ENCODE assay signal across 11 cellular contexts in the genomic region with DNA sequence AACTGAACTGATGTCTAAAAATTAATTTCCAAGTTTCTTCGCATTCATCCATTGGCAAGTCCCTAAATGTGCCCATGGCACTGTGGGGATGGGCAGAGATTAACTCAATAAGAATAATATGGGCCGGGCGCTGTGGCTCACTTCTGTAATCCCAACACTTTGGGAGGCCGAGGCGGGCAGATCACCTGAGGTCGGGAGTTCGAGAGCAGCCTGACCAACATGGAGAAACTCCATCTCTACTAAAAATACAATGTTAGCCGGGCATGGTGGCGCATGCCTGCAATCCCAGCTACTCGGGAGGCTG. TPM values are rescaled to one million over a fixed set of nuclear protein-coding genes. Genes with fewer than 3 reads are reported as not detected.
DNase-seq lines count a peak whose midpoint lies in the region; ATAC-seq and TF ChIP-seq lines count a peak whose summit lies in the region.
"Not testable (repeated sequence)": the region's sequence is repeated elsewhere in the genome, so short reads cannot be mapped to it uniquely, and the experiment has no call there.
"Had no signal": no experiment of that assay in that cellular context is flagged by ENCODE, and none has a peak within 500 bp of the region (broad histone marks: within the 10 kb centered on the region; RNA-seq: fewer than 3 reads in every experiment).

No MANE protein-coding gene starts in this region.

- H3K79me2 ChIP-seq in OCI-LY3 (ENCODE audit: low read length) (peaks cover 36% of the 10 kb centered on the region), mammary epithelial cell (ENCODE audit: insufficient read depth, low read length) (peaks cover 65% of the 10 kb centered on the region)

- H2AFZ ChIP-seq in OCI-LY3 (ENCODE audit: low read depth, low read length) = not testable (repeated sequence)
- peak overlapping the region; percentile 77 for H2AFZ ChIP-seq in mammary epithelial cell (ENCODE audit: low read depth, low read length)

- not testable (repeated sequence) for BruUV-seq in mammary epithelial cell (replicated peaks; lab: Mats Ljungman, UMichigan)

- H3K4me1 ChIP-seq in ES-I3 (ENCODE audit: insufficient read depth, low read length); mammary epithelial cell (ENCODE audit: insufficient read depth, low read length); uterus: not testable (repeated sequence)
- H3K4me1 ChIP-seq in OCI-LY3 (ENCODE audit: low read length) (peaks cover 24% of the 10 kb centered on the region), mucosa of rectum (ENCODE audit: control insufficient read depth in 2 of 2, insufficient read depth in 2 of 2, low read length in 2 of 2) (peaks cover 20 to 24% of the 10 kb centered on the region in 2 donors), sigmoid colon (peaks cover 0 to 38% (median 31%) of the 10 kb centered on the region in 4 donors)

- peaks cover 47% of the 10 kb centered on the region for H3K4me1 Mint-ChIP-seq in activated CD8-positive, alpha-beta T cell treated with anti-CD3 and anti-CD28 coated beads, Interleukin-2, amount 10 ng/mL, durations not matched to agents 7 days and 5 days (ENCODE audit: low read depth)
- not testable (repeated sequence) for H3K4me1 Mint-ChIP-seq in glutamatergic neuron (ENCODE audit: low read depth, unreplicated experiment)

- CTCF ChIA-PET in activated CD8-positive, alpha-beta T cell treated with anti-CD3 and anti-CD28 coated beads, Interleukin-2, amount 10 ng/mL, durations not matched to agents 7 days and 5 days (lab: Charles Lee) = interaction anchor here (1.0 to 1.3 kb wide), 2 partner anchors 17 to 43 kb away, joined by 3 to 4 read pairs; partner anchors contain the start of gene CENPS
- CTCF ChIA-PET in mammary epithelial cell (lab: Charles Lee; ENCODE audit: low non-redundant PET) = not testable (repeated sequence)

- H3K27ac ChIP-seq in OCI-LY3 (ENCODE audit: low read length); mammary epithelial cell (ENCODE audit: insufficient read depth, low read depth, low read length); mucosa of rectum (ENCODE audit: low read depth in 2 of 2, low read length in 2 of 2): not testable (repeated sequence)
- H3K27ac ChIP-seq in sigmoid colon (peak overlapping the region; percentile 85 to 92 (median 87)), uterus (peak overlapping the region; percentile 70 to 85)

- POLR2A ChIA-PET in activated CD8-positive, alpha-beta T cell treated with anti-CD3 and anti-CD28 coated beads, Interleukin-2, amount 10 ng/mL, durations not matched to agents 7 days and 5 days (lab: Charles Lee) = not testable (repeated sequence)

- not testable (repeated sequence) for H3K27me3 Mint-ChIP-seq in activated CD8-positive, alpha-beta T cell treated with anti-CD3 and anti-CD28 coated beads, Interleukin-2, amount 10 ng/mL, durations not matched to agents 7 days and 5 days (ENCODE audit: low read depth); glutamatergic neuron (ENCODE audit: unreplicated experiment)

- 88% methylated on average over 8 of the region's 10 CpGs for WGBS in mammary epithelial cell (ENCODE audit: low coverage, missing lambda C conversion rate)
- WGBS in sigmoid colon, 2 donors = 93 to 94% methylated on average over 10 of the region's 10 CpGs

- not testable (repeated sequence) for H3K9me3 ChIP-seq in ES-I3 (ENCODE audit: control insufficient read depth, insufficient read depth, low read length); OCI-LY3 (ENCODE audit: insufficient read depth, low read length); mammary epithelial cell (replicated peaks; ENCODE audit: insufficient read depth, low read length); mucosa of rectum (ENCODE audit: control insufficient read depth in 2 of 2, low read length in 2 of 2); sigmoid colon; uterus

- ATAC-seq in activated CD8-positive, alpha-beta T cell treated with anti-CD3 and anti-CD28 coated beads, Interleukin-2, amount 10 ng/mL, durations not matched to agents 7 days and 5 days = not testable (repeated sequence)

- H3K27ac Mint-ChIP-seq in activated CD8-positive, alpha-beta T cell treated with anti-CD3 and anti-CD28 coated beads, Interleukin-2, amount 10 ng/mL, durations not matched to agents 7 days and 5 days = peak overlapping the region; percentile 89
- H3K27ac Mint-ChIP-seq in glutamatergic neuron (ENCODE audit: unreplicated experiment) = not testable (repeated sequence)

- dilution Hi-C loops in mammary epithelial cell (cut with HindIII; ENCODE audit: low sequenced_read_pairs) = not testable (repeated sequence)

- not testable (repeated sequence) for TF ChIP-seq CTCF in OCI-LY3 (IDR thresholded peaks at IDR 0.05; ENCODE audit: low read depth, low read length); mammary epithelial cell (conservative IDR thresholded peaks at IDR 0.05 in 1 of 2, IDR thresholded peaks at IDR 0.05 in 1 of 2; ENCODE audit: extremely low read depth in 1 of 2, insufficient read depth in 1 of 2, low read depth in 1 of 2, low read length in 2 of 2); glutamatergic neuron (IDR thresholded peaks at IDR 0.05; ENCODE audit: partially characterized antibody, unreplicated experiment); sigmoid colon (IDR thresholded peaks at IDR 0.05); uterus (IDR thresholded peaks at IDR 0.05)

- not testable (repeated sequence) for H3K9me3 Mint-ChIP-seq in activated CD8-positive, alpha-beta T cell treated with anti-CD3 and anti-CD28 coated beads, Interleukin-2, amount 10 ng/mL, durations not matched to agents 7 days and 5 days (ENCODE audit: insufficient read depth); glutamatergic neuron (ENCODE audit: unreplicated experiment)

- DNase-seq in activated CD8-positive, alpha-beta T cell treated with anti-CD3 and anti-CD28 coated beads, Interleukin-2, amount 10 ng/mL, durations not matched to agents 7 days and 5 days; mammary epithelial cell; glutamatergic neuron; sigmoid colon; uterus: not testable (repeated sequence)

- intact Hi-C loops in mammary epithelial cell (cut with micrococcal nuclease) = loop anchor here (1.0 kb wide), 1 partner anchor 22 kb away; no protein-coding TSS in a partner anchor
- intact Hi-C loops in sigmoid colon (cut with DNase I); uterus (cut with DNase I; ENCODE audit: low total_unique reads): not testable (repeated sequence)

- H3K4me3 Mint-ChIP-seq in activated CD8-positive, alpha-beta T cell treated with anti-CD3 and anti-CD28 coated beads, Interleukin-2, amount 10 ng/mL, durations not matched to agents 7 days and 5 days = peak overlapping the region; percentile 94
- H3K4me3 Mint-ChIP-seq in glutamatergic neuron (ENCODE audit: unreplicated experiment) = peak overlapping the region; percentile 85

- in situ Hi-C loops in mammary epithelial cell (cut with MboI; ENCODE audit: low sequenced_read_pairs in 2 of 2) = not testable (repeated sequence)

- H3K9ac ChIP-seq in ES-I3 (ENCODE audit: low read depth, low read length) (peak overlapping the region; percentile 94; the same call in 1 of the 2 replicates), OCI-LY3 (ENCODE audit: low read length) (peak overlapping the region; percentile 70; the same call in 1 of the 2 replicates)
- H3K9ac ChIP-seq in mammary epithelial cell (ENCODE audit: insufficient read depth, low read length); mucosa of rectum (ENCODE audit: low read depth in 1 of 2, low read length in 2 of 2): not testable (repeated sequence)

- TF ChIP-seq EP300 in sigmoid colon (IDR thresholded peaks at IDR 0.05) = not testable (repeated sequence)

- H3K4me2 ChIP-seq in OCI-LY3 (ENCODE audit: low read length) (peak overlapping the region; percentile 56), mammary epithelial cell (ENCODE audit: insufficient read depth, low read depth, low read length) (peak overlapping the region; percentile 64)

- not testable (repeated sequence) for H4K20me1 ChIP-seq in OCI-LY3 (ENCODE audit: insufficient read depth, low read length); mammary epithelial cell (ENCODE audit: insufficient read depth, low read length)

- not testable (repeated sequence) for H3K36me3 ChIP-seq in ES-I3 (ENCODE audit: insufficient read depth, low read length); OCI-LY3 (replicated peaks; ENCODE audit: low read depth, low read length); mammary epithelial cell (ENCODE audit: insufficient read depth, low read length); mucosa of rectum (ENCODE audit: control insufficient read depth in 2 of 2, insufficient read depth in 2 of 2, low read length in 2 of 2); sigmoid colon; uterus

- not testable (repeated sequence) for H3K27me3 ChIP-seq in OCI-LY3 (ENCODE audit: low read depth, low read length); mammary epithelial cell (ENCODE audit: insufficient read depth, low read length); mucosa of rectum (ENCODE audit: control insufficient read depth in 2 of 2, insufficient read depth in 2 of 2, low read length in 2 of 2); sigmoid colon; uterus

- peak overlapping the region; percentile 98 for H3K4me3 ChIP-seq in OCI-LY3 (ENCODE audit: low read length)
- peak overlapping the region; percentile 67 to 87 (median 77) for H3K4me3 ChIP-seq in mammary epithelial cell (replicated peaks in 1 of 3; ENCODE audit: insufficient read depth in 1 of 3, low read depth in 2 of 3, low read length in 3 of 3)
- peak overlapping the region; percentile 85 to 90 for H3K4me3 ChIP-seq in mucosa of rectum (ENCODE audit: low read length in 2 of 2)
- H3K4me3 ChIP-seq in sigmoid colon = peak overlapping the region; percentile 93 to 97 (median 94)
- H3K4me3 ChIP-seq in uterus = peak overlapping the region; percentile 65 to 92

- not testable (repeated sequence) for TF ChIP-seq POLR2A in sigmoid colon (IDR thresholded peaks at IDR 0.05); uterus (IDR thresholded peaks at IDR 0.05)

- not testable (repeated sequence) for H3K36me3 Mint-ChIP-seq in activated CD8-positive, alpha-beta T cell treated with anti-CD3 and anti-CD28 coated beads, Interleukin-2, amount 10 ng/mL, durations not matched to agents 7 days and 5 days (ENCODE audit: low read depth); glutamatergic neuron (ENCODE audit: unreplicated experiment)

RNA-seq across cellular contexts. Expression of gene PEX14, which starts 0.5 kb away (rescaled TPM):
- total RNA-seq in activated CD8-positive, alpha-beta T cell treated with anti-CD3 and anti-CD28 coated beads, Interleukin-2, amount 10 ng/mL, durations not matched to agents 7 days and 5 days = 10 to 100 TPM; 17.7 to 19.1 TPM
- total RNA-seq in mammary epithelial cell (10 to 100 TPM; 21.0 to 28.0 TPM), glutamatergic neuron (ENCODE audit: unreplicated experiment) (25.8 TPM), sigmoid colon (10 to 100 TPM; 11.2 to 19.1 (median 16.1) TPM), uterus (10 to 100 TPM in 1 of 4 donors, 1 to 10 TPM in 3; 2.0 to 21.9 (median 5.3) TPM)
- polyA plus RNA-seq in mammary epithelial cell (17.0 TPM), sigmoid colon (10 to 100 TPM in 2 of 3 donors, 1 to 10 TPM in 1; 8.3 to 23.3 (median 10.8) TPM)
- 5.2 TPM for polyA minus RNA-seq in mammary epithelial cell

RNA-seq across cellular contexts. Expression of gene DFFA, which starts 1.9 kb away (rescaled TPM):
- total RNA-seq in activated CD8-positive, alpha-beta T cell treated with anti-CD3 and anti-CD28 coated beads, Interleukin-2, amount 10 ng/mL, durations not matched to agents 7 days and 5 days = 10 to 100 TPM; 38.7 to 39.5 TPM
- total RNA-seq in mammary epithelial cell (10 to 100 TPM; 49.8 to 71.8 TPM), glutamatergic neuron (ENCODE audit: unreplicated experiment) (38.0 TPM), sigmoid colon (10 to 100 TPM; 16.4 to 22.4 (median 20.3) TPM), uterus (10 to 100 TPM in 3 of 4 donors, 1 to 10 TPM in 1; 5.1 to 41.6 (median 25.7) TPM)
- polyA plus RNA-seq in mammary epithelial cell (60.8 TPM), sigmoid colon (10 to 100 TPM in 2 of 3 donors, 1 to 10 TPM in 1; 9.6 to 24.6 (median 12.9) TPM)
- polyA minus RNA-seq in mammary epithelial cell = 42.6 TPM

RNA-seq across cellular contexts. Expression of gene CORT, which starts 24.4 kb away (rescaled TPM):
- under 1 TPM in 1 of 2 experiments, not detected in 1; 0.95 TPM for total RNA-seq in activated CD8-positive, alpha-beta T cell treated with anti-CD3 and anti-CD28 coated beads, Interleukin-2, amount 10 ng/mL, durations not matched to agents 7 days and 5 days
- total RNA-seq in mammary epithelial cell (under 1 TPM; 0.31 to 0.33 TPM), glutamatergic neuron (ENCODE audit: unreplicated experiment) (0.59 TPM), sigmoid colon (1 to 10 TPM in 2 of 4 donors, under 1 TPM in 1, not detected in 1; 0.71 to 1.4 (median 1.1) TPM), uterus (under 1 TPM in 1 of 4 donors, not detected in 3; 0.79 TPM)
- polyA plus RNA-seq in mammary epithelial cell (0.08 TPM), sigmoid colon (1 to 10 TPM in 1 of 3 donors, under 1 TPM in 2; 0.42 to 1.2 (median 0.69) TPM)
- polyA minus RNA-seq in mammary epithelial cell = not detected
- total RNA-seq: LHCN-M2, mesenteric fat pad, SK-MEL-5 had no signal

RNA-seq across cellular contexts. Expression of gene CENPS, which starts 44.0 kb away (rescaled TPM):
- total RNA-seq in activated CD8-positive, alpha-beta T cell treated with anti-CD3 and anti-CD28 coated beads, Interleukin-2, amount 10 ng/mL, durations not matched to agents 7 days and 5 days = 10 to 100 TPM; 18.3 to 21.9 TPM
- 10 to 100 TPM in 1 of 2 donors, 1 to 10 TPM in 1; 9.7 to 24.1 TPM for total RNA-seq in mammary epithelial cell
- 14.9 TPM for polyA plus RNA-seq in mammary epithelial cell
- polyA minus RNA-seq in mammary epithelial cell = not detected
- total RNA-seq in glutamatergic neuron (ENCODE audit: unreplicated experiment) = 9.3 TPM
- total RNA-seq in sigmoid colon = 10 to 100 TPM in 2 of 4 donors, 1 to 10 TPM in 2; 2.8 to 15.0 (median 10.7) TPM
- 10 to 100 TPM; 16.8 to 22.2 (median 20.1) TPM for polyA plus RNA-seq in sigmoid colon
- 10 to 100 TPM in 1 of 4 donors, 1 to 10 TPM in 3; 2.6 to 15.4 (median 6.2) TPM for total RNA-seq in uterus
